In the genomic region with DNA sequence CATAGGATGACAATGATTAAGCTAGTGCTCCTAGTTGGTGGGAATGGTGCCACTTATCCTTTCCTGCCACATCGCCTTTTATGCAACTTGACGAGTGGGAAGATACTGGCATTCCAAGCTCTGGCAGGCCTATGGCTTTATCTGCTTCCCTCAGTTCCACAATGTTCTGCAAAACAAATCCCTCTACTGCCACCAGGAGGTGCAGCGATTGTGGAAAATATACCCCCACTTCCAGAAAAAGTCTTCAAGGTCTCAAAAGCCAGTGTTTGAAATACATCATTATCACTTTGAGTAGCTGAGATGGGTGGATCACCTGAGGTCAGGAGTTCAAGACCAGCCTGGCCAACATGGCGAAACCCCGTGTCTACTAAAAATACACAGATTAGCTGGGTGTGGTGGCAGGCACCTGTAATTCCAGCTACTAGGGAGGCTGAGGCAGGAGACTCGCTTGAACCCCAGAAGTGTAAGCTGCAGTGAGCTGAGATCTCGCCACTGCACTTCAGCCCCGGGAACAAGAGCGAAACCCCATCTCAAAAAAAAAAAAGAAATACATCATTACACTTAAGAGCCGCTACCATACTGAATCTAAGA, we compare ENCODE assay signal across 8 cellular contexts. TPM values are rescaled to one million over a fixed set of nuclear protein-coding genes. Genes with fewer than 3 reads are reported as not detected.
DNase-seq lines count a peak whose midpoint lies in the region; ATAC-seq and TF ChIP-seq lines count a peak whose summit lies in the region.

No MANE protein-coding gene starts in this region.

- peaks cover 17% of the 10 kb centered on the region for H3K4me1 ChIP-seq in hepatocyte (ENCODE audit: insufficient read depth)

- TF ChIP-seq CTCF in AG10803 (conservative IDR thresholded peaks at IDR 0.05; ENCODE audit: low read length) (peak; percentile 81), hepatocyte (IDR thresholded peaks at IDR 0.05; ENCODE audit: poor library complexity) (peak; percentile 65)

- H2AFZ ChIP-seq in hepatocyte, result no peak overlapping the region

- no peak overlapping the region for H3K27ac ChIP-seq in hepatocyte

- H3K4me3 ChIP-seq in AG10803 (ENCODE audit: low read length) (no peak overlapping the region), hepatocyte (no peak overlapping the region)

- H3K27me3 ChIP-seq in hepatocyte, result no peaks in the 10 kb centered on the region

- H3K9me2 ChIP-seq in hepatocyte (replicated peaks; ENCODE audit: insufficient read depth), result no peaks in the 10 kb centered on the region

- H4K20me1 ChIP-seq in hepatocyte (ENCODE audit: insufficient read depth, poor library complexity, severe bottlenecking), result peaks cover 70% of the 10 kb centered on the region

- no peaks in the 10 kb centered on the region for H3K36me3 ChIP-seq in hepatocyte (replicated peaks; ENCODE audit: insufficient read depth, low read depth)

- 72% methylated on average over 10 of the region's 10 CpGs for WGBS in hepatocyte (ENCODE audit: low lambda C conversion rate, missing lambda C conversion rate)

- peaks cover 84% of the 10 kb centered on the region for H3K79me2 ChIP-seq in hepatocyte

- no peaks in the 10 kb centered on the region for H3K9me3 ChIP-seq in hepatocyte (ENCODE audit: low read depth)

- peak overlapping the region; percentile 79 for H3K4me2 ChIP-seq in hepatocyte

- ATAC-seq in HG03175 (IDR thresholded peaks at IDR 0.05; ENCODE audit: unreplicated experiment) (no peak), GM21786 (IDR thresholded peaks at IDR 0.05; ENCODE audit: unreplicated experiment) (no peak)

- DNase-seq in AG10803 (ENCODE audit: low read depth) (peak; percentile 69), GM03348 (ENCODE audit: low spot score) (peak; percentile 79), NCI-H460 (ENCODE audit: extremely low read depth, low read depth) (peak; percentile 62), anterior cingulate cortex (lab: John Stamatoyannopoulos, UW) (peak in 35 of 58 donors; percentile 1 to 52 (median 16)), hepatocyte (ENCODE audit: low spot score) (peak; percentile 65), smooth muscle cell of the brain vasculature (ENCODE audit: low read depth, low spot score) (peak; percentile 31)

RNA-seq across cellular contexts. Expression of a gene that starts 3.4 kb away (rescaled TPM):
- 80.4 and 103 TPM in 2 replicates for total RNA-seq in NCI-H460 (2014; rRNA removed; shearing (Covaris generic))
- polyA plus RNA-seq in NCI-H460 (2014; cell fraction: nucleus; rRNA removed), result 196 and 233 TPM in 2 replicates
- total RNA-seq in hepatocyte, result 107 and 129 TPM in 2 replicates
- 78.0 and 84.0 TPM in 2 replicates for polyA plus RNA-seq in hepatocyte

Comparison
In these comparisons a context has a peak if more than half of its experiments do, and no peak if none do; other contexts are left out.
1. DNase-seq: peak in every context shown above with its lines; median percentile 79 in GM03348; 69 in AG10803; 65 in hepatocyte; 62 in NCI-H460; 31 in smooth muscle cell of the brain vasculature; 16 in anterior cingulate cortex.